Comparison of ENCODE assay signal across 2 cellular contexts in genomic region chr15:42083916-42084315, GRCh38.
A peak's percentile ranks its signal among the peaks of the same experiment; 100 is the strongest.
TF ChIP-seq lines count a peak whose summit lies in the region.

No MANE protein-coding gene starts in this region.

TF ChIP-seq in A549, 52 proteins besides CTCF, POLR2A, EP300 and RAD21:
- TF ChIP-seq TFCP2L1 (CRISPR knock-in tag; IDR thresholded peaks at IDR 0.05), result no peak

TF ChIP-seq in K562, 482 proteins besides CTCF, POLR2A, EP300 and RAD21:
- TF ChIP-seq ZFX (CRISPR knock-in tag; IDR thresholded peaks at IDR 0.05) (0 out of 2 replicates have a peak, but pooled peaks have one; percentile 20), NR3C1 (CRISPR knock-in tag; IDR thresholded peaks at IDR 0.05) (no peak), E2F3 (CRISPR knock-in tag; IDR thresholded peaks at IDR 0.05) (no peak), TCF7 (IDR thresholded peaks at IDR 0.05; ENCODE audit: borderline replicate concordance) (no peak), RNF219 (CRISPR knock-in tag; IDR thresholded peaks at IDR 0.05) (no peak), RERE (CRISPR knock-in tag; IDR thresholded peaks at IDR 0.05; ENCODE audit: borderline replicate concordance) (no peak), CHD7 (IDR thresholded peaks at IDR 0.05; ENCODE audit: low read depth, low read length) (no peak)
